21 cellular contexts compared by ENCODE assay signal in genomic region chr3:169603661-169604060, GRCh38. TPM values are rescaled to one million over a fixed set of nuclear protein-coding genes. Genes with fewer than 3 reads are reported as not detected.
DNase-seq lines count a peak whose midpoint lies in the region; ATAC-seq and TF ChIP-seq lines count a peak whose summit lies in the region.
"Had no signal": no experiment of that assay in that cellular context is flagged by ENCODE, and none has a peak within 500 bp of the region (broad histone marks: within the 10 kb centered on the region; RNA-seq: fewer than 3 reads in every experiment).

No MANE protein-coding gene starts in this region.

- no peak overlapping the region for H4K8ac ChIP-seq in trophoblast cell (ENCODE audit: low read depth, low read length)

- H3K9me3 Mint-ChIP-seq in effector memory CD8-positive, alpha-beta T cell, result no peaks in the 10 kb centered on the region
- H3K9me3 Mint-ChIP-seq: CD4-positive, CD25-positive, alpha-beta regulatory T cell; CD8-positive, alpha-beta memory T cell; IgD-negative memory B cell had no signal

- BruUV-seq in PC-3 (replicated peaks; lab: Mats Ljungman, UMichigan), result no TSS peak

- H3K4me3 Mint-ChIP-seq in effector memory CD8-positive, alpha-beta T cell, result no peak overlapping the region
- H3K4me3 Mint-ChIP-seq: CD4-positive, CD25-positive, alpha-beta regulatory T cell; CD8-positive, alpha-beta memory T cell had no signal

- no peak overlapping the region for H3K4ac ChIP-seq in trophoblast cell (ENCODE audit: low read depth, low read length)

- H2BK120ac ChIP-seq in trophoblast cell (ENCODE audit: insufficient read depth, low read length, poor library complexity), result no peak overlapping the region

- H3K27ac Mint-ChIP-seq in effector memory CD8-positive, alpha-beta T cell, result no peak overlapping the region
- H3K27ac Mint-ChIP-seq: CD4-positive, CD25-positive, alpha-beta regulatory T cell; CD8-positive, alpha-beta memory T cell; IgD-negative memory B cell had no signal

- peak overlapping the region; percentile 58 for H3K4me2 ChIP-seq in BLaER1
- no peak overlapping the region for H3K4me2 ChIP-seq in PC-3 (ENCODE audit: low read length)
- no peak overlapping the region for H3K4me2 ChIP-seq in trophoblast cell (ENCODE audit: low read length)

- no peaks in the 10 kb centered on the region for H4K20me1 ChIP-seq in BLaER1
- no peaks in the 10 kb centered on the region for H4K20me1 ChIP-seq in PC-3 (ENCODE audit: low read length)

- H3F3A ChIP-seq in PC-3 (ENCODE audit: low read length, unreplicated experiment), result no peaks in the 10 kb centered on the region

- H3K18ac ChIP-seq in trophoblast cell (ENCODE audit: low read length), result no peak overlapping the region

- intact Hi-C loops in PC-3 (cut with micrococcal nuclease), result no loop called here

- no peak overlapping the region for H4K91ac ChIP-seq in trophoblast cell (ENCODE audit: low read depth, low read length)

- no peaks in the 10 kb centered on the region for H3K4me1 Mint-ChIP-seq in effector memory CD8-positive, alpha-beta T cell (ENCODE audit: low read depth in 2 of 2)
- H3K4me1 Mint-ChIP-seq: CD4-positive, CD25-positive, alpha-beta regulatory T cell; CD8-positive, alpha-beta memory T cell had no signal

- H3K4me1 ChIP-seq in BLaER1, result peaks cover 71% of the 10 kb centered on the region
- H3K4me1 ChIP-seq in PC-3 (ENCODE audit: insufficient read depth, low read length), result peaks cover 22% of the 10 kb centered on the region
- peaks cover 3 to 11% of the 10 kb centered on the region in 2 experiments for H3K4me1 ChIP-seq in trophoblast cell (ENCODE audit: control insufficient read depth in 1 of 2, insufficient read depth in 2 of 2, low read length in 2 of 2)
- H3K4me1 ChIP-seq: Caco-2 had no signal

- no peak for TF ChIP-seq CTCF in PC-3 (conservative IDR thresholded peaks at IDR 0.05; ENCODE audit: low read depth, low read length)

- no peak overlapping the region for H3K23ac ChIP-seq in trophoblast cell (ENCODE audit: low read length)

- no peaks in the 10 kb centered on the region for H3K79me1 ChIP-seq in trophoblast cell (ENCODE audit: low read length)

- no peak overlapping the region for H3K14ac ChIP-seq in trophoblast cell (ENCODE audit: low read length)

- CTCF ChIA-PET in PC-3 (lab: Charles Lee), result no interaction called here

- POLR2A ChIA-PET in PC-3 (lab: Charles Lee; ENCODE audit: unreplicated experiment), result no interaction called here

- no peak overlapping the region for H3K4me3 ChIP-seq in BLaER1
- H3K4me3 ChIP-seq in PC-3 (ENCODE audit: low read length), result no peak overlapping the region
- H3K4me3 ChIP-seq in trophoblast cell (ENCODE audit: low read depth, low read length), result no peak overlapping the region
- H3K4me3 ChIP-seq: GM23248, HAP-1 had no signal

- no CpG with 5 or more reads among the region's 2 CpGs for WGBS in trophoblast cell (ENCODE audit: extremely low coverage, insufficient coverage, insufficient read length)

- H2BK12ac ChIP-seq in trophoblast cell (ENCODE audit: low read length), result no peak overlapping the region

- no peaks in the 10 kb centered on the region for H3K27me3 ChIP-seq in BLaER1
- no peaks in the 10 kb centered on the region for H3K27me3 ChIP-seq in PC-3 (ENCODE audit: low read length)
- H3K27me3 ChIP-seq in trophoblast cell (ENCODE audit: insufficient read depth, low read length), result no peaks in the 10 kb centered on the region

- no peaks in the 10 kb centered on the region for H3K36me3 Mint-ChIP-seq in effector memory CD8-positive, alpha-beta T cell (ENCODE audit: insufficient read depth)
- H3K36me3 Mint-ChIP-seq: CD4-positive, CD25-positive, alpha-beta regulatory T cell; CD8-positive, alpha-beta memory T cell had no signal

- no peaks in the 10 kb centered on the region for H3K9me2 ChIP-seq in PC-3 (replicated peaks; ENCODE audit: low read length)

- H3K36me3 ChIP-seq in BLaER1, result no peaks in the 10 kb centered on the region
- H3K36me3 ChIP-seq in PC-3 (ENCODE audit: low read depth, low read length), result no peaks in the 10 kb centered on the region
- no peaks in the 10 kb centered on the region for H3K36me3 ChIP-seq in trophoblast cell (ENCODE audit: control insufficient read depth in 1 of 2, insufficient read depth in 2 of 2, low read length in 2 of 2)
- H3K36me3 ChIP-seq: HAP-1 had no signal

- DNase-seq in PC-3, result peak; percentile 58
- DNase-seq in trophoblast cell, result peak; percentile 42 to 84
- DNase-seq in T1000 (lab: John Stamatoyannopoulos, UW), result no peak
- no peak for DNase-seq in effector memory CD8-positive, alpha-beta T cell
- DNase-seq in DMS153 treated with DMSO at 0.1 percent for 48 hours (lab: John Stamatoyannopoulos, UW; ENCODE audit: unreplicated experiment), result no peak
- no peak for DNase-seq in Ammon's horn (ENCODE audit: low spot score)
- DNase-seq: ACHN; C1 segment of cervical spinal cord; Caco-2; CD4-positive, CD25-positive, alpha-beta regulatory T cell; CD8-positive, alpha-beta memory T cell; DMS79; GDM1; GM23248; Karpas-422; KBM-7 had no signal

- H3K9ac ChIP-seq in BLaER1 (no peak overlapping the region), PC-3 (ENCODE audit: low read length) (no peak overlapping the region), trophoblast cell (ENCODE audit: low read length) (no peak overlapping the region)
- H3K9ac ChIP-seq: GM23248 had no signal

- H3K27me3 Mint-ChIP-seq in effector memory CD8-positive, alpha-beta T cell, result peaks cover 9 to 14% of the 10 kb centered on the region in 2 donors
- H3K27me3 Mint-ChIP-seq: CD4-positive, CD25-positive, alpha-beta regulatory T cell had no signal

- ATAC-seq in GM18868 (IDR thresholded peaks at IDR 0.05; ENCODE audit: unreplicated experiment) (peak; percentile 12), PC-3 (peak; percentile 66)
- ATAC-seq in effector memory CD8-positive, alpha-beta T cell (replicated peaks), result no peak
- ATAC-seq: HepG2 had no signal

- H2BK5ac ChIP-seq in trophoblast cell (ENCODE audit: low read depth, low read length, poor library complexity), result no peak overlapping the region

- H2AFZ ChIP-seq in PC-3 (ENCODE audit: low read length) (no peak overlapping the region), trophoblast cell (ENCODE audit: insufficient read depth, low read length, poor library complexity) (no peak overlapping the region)
- H2AFZ ChIP-seq: GM23248 had no signal

- no peak overlapping the region for H4K12ac ChIP-seq in trophoblast cell (ENCODE audit: low read depth, low read length)

- H3K27ac ChIP-seq in BLaER1, result no peak overlapping the region
- no peak overlapping the region for H3K27ac ChIP-seq in PC-3 (ENCODE audit: low read length)
- no peak overlapping the region for H3K27ac ChIP-seq in trophoblast cell (ENCODE audit: low read depth, low read length)
- H3K27ac ChIP-seq: GM23248 had no signal

- no peaks in the 10 kb centered on the region for H3K79me2 ChIP-seq in PC-3 (ENCODE audit: low read length)
- H3K79me2 ChIP-seq in trophoblast cell (ENCODE audit: control insufficient read depth, insufficient read depth, low read length, poor library complexity), result no peaks in the 10 kb centered on the region

- H2AK5ac ChIP-seq in trophoblast cell (ENCODE audit: low read length), result no peak overlapping the region

- no peaks in the 10 kb centered on the region for H3K9me3 ChIP-seq in BLaER1
- no peaks in the 10 kb centered on the region for H3K9me3 ChIP-seq in PC-3 (ENCODE audit: low read length)
- H3K9me3 ChIP-seq in trophoblast cell (ENCODE audit: insufficient read depth, low read depth, low read length), result no peaks in the 10 kb centered on the region
- H3K9me3 ChIP-seq: Caco-2, HAP-1 had no signal

RNA-seq across cellular contexts. Expression of gene MECOM, which starts 59.9 kb away (rescaled TPM):
- 10.0 and 11.4 TPM in 2 replicates for total RNA-seq in PC-3 (2014; rRNA removed)
- 8.6 and 8.7 TPM in 2 replicates for polyA plus RNA-seq in trophoblast cell (2013)
- total RNA-seq: CD4-positive, CD25-positive, alpha-beta regulatory T cell; CD8-positive, alpha-beta memory T cell had no signal
- polyA plus RNA-seq: CD8-positive, alpha-beta memory T cell; IgD-negative memory B cell had no signal

Comparison
In these comparisons a context has a peak if more than half of its experiments do, and no peak if none do; other contexts are left out.
1. DNase-seq: peak in PC-3 (single experiment) and trophoblast cell (2 of 2); none in T1000 (single experiment), effector memory CD8-positive, alpha-beta T cell (0 of 3), DMS153 treated with DMSO at 0.1 percent for 48 hours (single experiment) and Ammon's horn (single experiment).